In genomic region chr6:73121421-73121993, GRCh38 we compare ENCODE assay signal across 11 cellular contexts.
DNase-seq lines count a peak whose midpoint lies in the region; ATAC-seq, FAIRE-seq and TF ChIP-seq lines count a peak whose summit lies in the region.
"Had no signal": no experiment of that assay in that cellular context is flagged by ENCODE, and none has a peak within 500 bp of the region (broad histone marks: within the 10 kb centered on the region; RNA-seq: fewer than 3 reads in every experiment).

No MANE protein-coding gene starts in this region.

- H2BK15ac ChIP-seq in mesenchymal stem cell (ENCODE audit: low read depth, poor library complexity, severe bottlenecking) (no peak overlapping the region), H9 (ENCODE audit: low read depth, low read length) (no peak overlapping the region)

- H2BK20ac ChIP-seq in H9 (ENCODE audit: low read depth, low read length, poor library complexity, severe bottlenecking), result no peak overlapping the region

- H3T11ph ChIP-seq in H9 (ENCODE audit: low read length), result no peak overlapping the region

- H3K56ac ChIP-seq in H9 (ENCODE audit: insufficient read length, low read depth, low read length), result no peak overlapping the region

- no peak overlapping the region for H3K9ac ChIP-seq in mesenchymal stem cell (ENCODE audit: low read length)
- H3K9ac ChIP-seq in H9 (ENCODE audit: extremely low read depth, insufficient read length, low read length), result no peak overlapping the region

- no peak overlapping the region for H2AFZ ChIP-seq in mesenchymal stem cell (ENCODE audit: low read depth, low read length)
- no peak overlapping the region for H2AFZ ChIP-seq in H9 (ENCODE audit: low read length)

- no peak overlapping the region for H3K27ac Mint-ChIP-seq in H9
- H3K27ac Mint-ChIP-seq: brain had no signal

- no peaks in the 10 kb centered on the region for H3K4me1 Mint-ChIP-seq in H9
- H3K4me1 Mint-ChIP-seq: brain had no signal

- in situ Hi-C loops in Caki2 (cut with HindIII; ENCODE audit: low pct_unique_long_range_greater_than_20kb, low sequenced_read_pairs), result no loop called here

- no peak overlapping the region for H4K5ac ChIP-seq in H9 (ENCODE audit: insufficient read length, low read depth, low read length)

- no peak overlapping the region for H3K27ac ChIP-seq in mesenchymal stem cell (ENCODE audit: low read length, poor library complexity, severe bottlenecking)
- H3K27ac ChIP-seq in H9 (ENCODE audit: insufficient read length, low read depth, low read length), result no peak overlapping the region
- H3K27ac ChIP-seq: pancreas had no signal

- no peaks in the 10 kb centered on the region for H4K20me1 ChIP-seq in H9 (ENCODE audit: control insufficient read depth, insufficient read depth, insufficient read length)

- no peak overlapping the region for H4K91ac ChIP-seq in mesenchymal stem cell (ENCODE audit: low read length)
- H4K91ac ChIP-seq in H9 (ENCODE audit: insufficient read length, low read depth, low read length), result no peak overlapping the region

- no peak overlapping the region for H2AK5ac ChIP-seq in mesenchymal stem cell (ENCODE audit: low read length, severe bottlenecking)
- no peak overlapping the region for H2AK5ac ChIP-seq in H9 (ENCODE audit: insufficient read length, low read length)

- H3K14ac ChIP-seq in mesenchymal stem cell (ENCODE audit: low read length in 2 of 2) (no peak overlapping the region), H9 (ENCODE audit: insufficient read depth, low read length) (no peak overlapping the region)

- H3K79me1 ChIP-seq in mesenchymal stem cell (replicated peaks; ENCODE audit: low read length, poor library complexity, severe bottlenecking), result no peaks in the 10 kb centered on the region
- H3K79me1 ChIP-seq in H9 (ENCODE audit: insufficient read depth, low read depth, low read length, poor library complexity, severe bottlenecking), result no peaks in the 10 kb centered on the region

- TF ChIP-seq CTCF in bronchial epithelial cell (IDR thresholded peaks at IDR 0.05; ENCODE audit: insufficient read depth, low read length, severe bottlenecking) (peak; percentile 17), H9 (conservative IDR thresholded peaks at IDR 0.05) (no peak)

- no peak overlapping the region for H3K4me3 Mint-ChIP-seq in H9
- H3K4me3 Mint-ChIP-seq: brain had no signal

- H3K36me3 ChIP-seq in bronchial epithelial cell (ENCODE audit: control insufficient read depth, insufficient read depth, low read length), result no peaks in the 10 kb centered on the region
- no peaks in the 10 kb centered on the region for H3K36me3 ChIP-seq in mesenchymal stem cell (ENCODE audit: control insufficient read depth in 1 of 2, insufficient read depth in 2 of 2, low read depth in 1 of 2, low read length in 2 of 2)
- H3K36me3 ChIP-seq: pancreas had no signal

- no peaks in the 10 kb centered on the region for H3K79me2 ChIP-seq in H9 (ENCODE audit: insufficient read depth, low read length)

- H2BK5ac ChIP-seq in mesenchymal stem cell (ENCODE audit: low read depth, low read length, poor library complexity, severe bottlenecking), result no peak overlapping the region
- no peak overlapping the region for H2BK5ac ChIP-seq in H9 (ENCODE audit: insufficient read length, low read length)

- no peak overlapping the region for H3K4me3 ChIP-seq in bronchial epithelial cell (ENCODE audit: low read depth, low read length)
- no peak overlapping the region for H3K4me3 ChIP-seq in mesenchymal stem cell (ENCODE audit: insufficient read depth in 1 of 2, low read depth in 1 of 2, low read length in 2 of 2)
- H3K4me3 ChIP-seq: pancreas had no signal

- H3K18ac ChIP-seq in mesenchymal stem cell (ENCODE audit: low read depth in 1 of 2, low read length in 2 of 2), result no peak overlapping the region
- H3K18ac ChIP-seq in H9 (ENCODE audit: insufficient read length, low read depth, low read length), result no peak overlapping the region

- H2BK12ac ChIP-seq in mesenchymal stem cell (ENCODE audit: low read length in 2 of 2), result no peak overlapping the region
- no peak overlapping the region for H2BK12ac ChIP-seq in H9 (ENCODE audit: insufficient read length, low read depth, low read length)

- H3K23ac ChIP-seq in mesenchymal stem cell (ENCODE audit: low read length in 2 of 2) (no peak overlapping the region), H9 (ENCODE audit: insufficient read length, low read depth, low read length) (no peak overlapping the region)

- H3K9me3 ChIP-seq in mesenchymal stem cell (ENCODE audit: control insufficient read depth, low read length), result no peaks in the 10 kb centered on the region
- H3K9me3 ChIP-seq in H9 (ENCODE audit: control insufficient read depth, low read depth, low read length), result no peaks in the 10 kb centered on the region
- H3K9me3 ChIP-seq: pancreas had no signal

- H3K9me3 Mint-ChIP-seq in H9, result no peaks in the 10 kb centered on the region

- H3K23me2 ChIP-seq in H9 (ENCODE audit: insufficient read length, low read depth, low read length, poor library complexity, severe bottlenecking), result no peaks in the 10 kb centered on the region

- 51% methylated on average over 3 of the region's 4 CpGs for whole genome bisulfite sequencing in mesenchymal stem cell
- no CpG with 5 or more reads among the region's 4 CpGs for WGBS in H9 (ENCODE audit: extremely low coverage, insufficient read length, low lambda C conversion rate)

- no peak for ATAC-seq in GM19324 (IDR thresholded peaks at IDR 0.05; ENCODE audit: low FRiP score, unreplicated experiment)
- ATAC-seq: pancreas had no signal

- H2BK120ac ChIP-seq in mesenchymal stem cell (ENCODE audit: low read depth, low read length) (no peak overlapping the region), H9 (ENCODE audit: low read depth, low read length, poor library complexity, severe bottlenecking) (no peak overlapping the region)

- no peak for FAIRE-seq in bronchial epithelial cell (lab: Jason Lieb, UNC)
- FAIRE-seq: pancreas had no signal

- no peak overlapping the region for H4K8ac ChIP-seq in mesenchymal stem cell (ENCODE audit: low read length)
- no peak overlapping the region for H4K8ac ChIP-seq in H9 (replicated peaks; ENCODE audit: insufficient read length, low read depth, low read length)

- no peaks in the 10 kb centered on the region for H3K4me1 ChIP-seq in mesenchymal stem cell (ENCODE audit: control insufficient read depth, insufficient read depth, low read depth, low read length)
- H3K4me1 ChIP-seq in H9 (ENCODE audit: insufficient read depth, low read length), result no peaks in the 10 kb centered on the region; the same call in 1 of the 2 replicates
- H3K4me1 ChIP-seq: pancreas had no signal

- H3K27me3 ChIP-seq in bronchial epithelial cell (ENCODE audit: control insufficient read depth, insufficient read depth, low read length) (no peaks in the 10 kb centered on the region), mesenchymal stem cell (ENCODE audit: control insufficient read depth in 1 of 2, insufficient read depth in 1 of 2, low read length in 2 of 2) (peaks cover 0 to 15% of the 10 kb centered on the region in 2 experiments), H9 (ENCODE audit: insufficient read depth, low read length) (no peaks in the 10 kb centered on the region)
- H3K27me3 ChIP-seq: pancreas had no signal

- H3K4ac ChIP-seq in mesenchymal stem cell (ENCODE audit: low read depth in 1 of 2, low read length in 2 of 2) (no peak overlapping the region), H9 (ENCODE audit: low read depth, low read length) (no peak overlapping the region)

- no peaks in the 10 kb centered on the region for H3K36me3 Mint-ChIP-seq in H9 (ENCODE audit: insufficient read depth in 1 of 3, low read depth in 3 of 3)
- H3K36me3 Mint-ChIP-seq: brain had no signal

- H3K27me3 Mint-ChIP-seq in H9 (ENCODE audit: low read depth), result no peaks in the 10 kb centered on the region; the same call in 1 of the 2 replicates

- DNase-seq in Caki2 (ENCODE audit: low read depth) (peak; percentile 20), LoVo (ENCODE audit: low spot score) (peak; percentile 54), bronchial epithelial cell (ENCODE audit: low read depth) (peak; percentile 65), mesenchymal stem cell (peak; percentile 45), H9 (no peak), NCI-H2081 (lab: John Stamatoyannopoulos, UW) (no peak), NCI-H1694 (lab: John Stamatoyannopoulos, UW) (no peak)
- DNase-seq: NCI-H187, pancreas had no signal

- H3K4me2 ChIP-seq in mesenchymal stem cell (ENCODE audit: low read length, poor library complexity, severe bottlenecking), result no peak overlapping the region
- no peak overlapping the region for H3K4me2 ChIP-seq in H9 (ENCODE audit: insufficient read depth, insufficient read length, low read length)

Comparison
In these comparisons a context has a peak if more than half of its experiments do, and no peak if none do; other contexts are left out.
1. DNase-seq: peak in Caki2 (single experiment), LoVo (single experiment), bronchial epithelial cell (single experiment) and mesenchymal stem cell (single experiment); none in H9 (single experiment), NCI-H2081 (0 of 2) and NCI-H1694 (single experiment).